ENCODE assay signal across 28 cellular contexts in the genomic region with DNA sequence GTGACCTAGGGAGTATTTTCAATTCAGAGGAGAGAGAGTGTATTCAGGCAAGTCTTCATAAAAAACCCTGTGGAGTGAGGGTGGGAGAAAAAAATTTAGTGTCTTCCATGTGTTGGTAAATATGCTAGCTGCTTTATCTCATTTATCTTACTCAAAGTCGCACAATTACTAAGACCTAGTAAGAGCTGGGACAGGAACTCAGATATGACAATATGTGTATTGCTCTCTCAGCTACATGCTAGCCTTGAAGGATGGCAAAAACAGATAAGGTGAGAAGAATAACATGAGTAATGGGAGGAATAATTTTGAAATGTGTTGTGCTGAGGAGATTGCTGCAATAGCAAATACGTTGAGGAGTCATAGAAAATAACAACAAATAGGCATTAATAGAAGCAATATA.
"Had no signal": no experiment of that assay in that cellular context is flagged by ENCODE, and none has a peak within 500 bp of the region (broad histone marks: within the 10 kb centered on the region; RNA-seq: fewer than 3 reads in every experiment).

No MANE protein-coding gene starts in this region.

- H3K27me3 Mint-ChIP-seq: dendritic cell treated with granulocyte-macrophage colony-stimulating factor and Interleukin-4, amounts not matched to agents 40 ng/mL and 50 ng/mL, for 4 days had no signal

- H3K4me1 ChIP-seq: colonic mucosa, esophagus muscularis mucosa, esophagus squamous epithelium, foreskin keratinocyte, gastrocnemius medialis, gastroesophageal sphincter, heart left ventricle, heart right ventricle had no signal

- H3K27ac Mint-ChIP-seq: dendritic cell treated with granulocyte-macrophage colony-stimulating factor and Interleukin-4, amounts not matched to agents 40 ng/mL and 50 ng/mL, for 4 days; effector memory CD8-positive, alpha-beta T cell; endodermal cell had no signal

- H3K4me2 ChIP-seq: hepatocyte had no signal

- FAIRE-seq: endometrium, endothelial cell of umbilical vein, frontal cortex had no signal

- H3K27ac ChIP-seq: colonic mucosa, coronary artery, dorsolateral prefrontal cortex, epithelial cell of prostate, esophagus muscularis mucosa, esophagus squamous epithelium, foreskin keratinocyte, gastrocnemius medialis, gastroesophageal sphincter, heart left ventricle, heart right ventricle, hepatocyte had no signal

- ATAC-seq: effector memory CD8-positive, alpha-beta T cell; esophagus mucosa; foreskin keratinocyte; gastrocnemius medialis; gastroesophageal sphincter; heart left ventricle; heart right ventricle had no signal

- DNase-seq: colonic mucosa; cortex of kidney; dermis blood vessel endothelial cell; effector CD4-positive, alpha-beta T cell; effector CD8-positive, alpha-beta T cell; effector memory CD4-positive, alpha-beta T cell; effector memory CD8-positive, alpha-beta T cell; endodermal cell; esophagus squamous epithelium; foreskin fibroblast; foreskin keratinocyte; foreskin melanocyte; gastrocnemius medialis; glutamatergic neuron; head of caudate nucleus; heart left ventricle; heart right ventricle had no signal

- H3K4me3 ChIP-seq: colonic mucosa, coronary artery, dorsolateral prefrontal cortex, esophagus muscularis mucosa, esophagus squamous epithelium, gastrocnemius medialis, gastroesophageal sphincter, heart left ventricle, heart right ventricle, hepatocyte had no signal

- H3K4me3 Mint-ChIP-seq: dendritic cell treated with granulocyte-macrophage colony-stimulating factor and Interleukin-4, amounts not matched to agents 40 ng/mL and 50 ng/mL, for 4 days; effector memory CD8-positive, alpha-beta T cell; endodermal cell had no signal

- H3K79me2 ChIP-seq: hepatocyte had no signal

- H3K9me3 ChIP-seq: colonic mucosa, esophagus squamous epithelium, gastrocnemius medialis, gastroesophageal sphincter had no signal

- H2AFZ ChIP-seq: hepatocyte had no signal

- H3K36me3 ChIP-seq: colonic mucosa, esophagus muscularis mucosa, esophagus squamous epithelium, gastrocnemius medialis, gastroesophageal sphincter, heart left ventricle, heart right ventricle had no signal

- H3K27me3 ChIP-seq: colonic mucosa, esophagus muscularis mucosa, esophagus squamous epithelium, foreskin keratinocyte, gastrocnemius medialis, gastroesophageal sphincter, heart left ventricle, heart right ventricle, hepatocyte had no signal
